In the genomic region with DNA sequence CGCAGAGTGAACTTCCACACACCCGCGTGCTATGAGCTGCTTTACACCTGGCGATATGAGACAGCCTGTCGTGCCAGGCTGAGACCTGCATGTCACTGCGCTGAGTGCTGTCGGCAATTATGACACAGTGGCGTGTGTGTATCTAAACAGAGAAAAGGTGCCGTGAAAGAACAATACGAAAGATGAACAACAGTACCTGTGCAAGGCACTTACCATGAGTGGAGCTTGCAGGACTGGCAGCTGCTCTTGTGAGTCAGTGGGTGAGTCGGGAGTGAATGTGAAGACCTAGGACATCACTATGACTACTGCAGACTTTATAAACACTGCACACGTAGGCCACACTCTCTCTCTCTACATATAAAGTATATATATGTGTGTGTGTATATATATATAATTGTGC, we compare ENCODE assay signal across 13 cellular contexts.
DNase-seq lines count a peak whose midpoint lies in the region; ATAC-seq and TF ChIP-seq lines count a peak whose summit lies in the region.
"Had no signal": no experiment of that assay in that cellular context is flagged by ENCODE, and none has a peak within 500 bp of the region (broad histone marks: within the 10 kb centered on the region; RNA-seq: fewer than 3 reads in every experiment).

No MANE protein-coding gene starts in this region.

- H3K36me3 Mint-ChIP-seq in T-helper 2 cell treated with Interferon-gamma antibody and Interleukin-4, amounts not matched to agents 5 μg/mL and 100 μg/mL, for 36 hours (ENCODE audit: low read depth), result peaks cover 2% of the 10 kb centered on the region
- no peaks in the 10 kb centered on the region for H3K36me3 Mint-ChIP-seq in activated naive CD4-positive, alpha-beta T cell treated with anti-CD3 and anti-CD28 coated beads for 36 hours (ENCODE audit: low read depth)
- no peaks in the 10 kb centered on the region for H3K36me3 Mint-ChIP-seq in T-cell

- H3K36me3 ChIP-seq in kidney epithelial cell (ENCODE audit: control insufficient read depth, insufficient read depth, low read length) (no peaks in the 10 kb centered on the region), SJCRH30 (no peaks in the 10 kb centered on the region)
- H3K36me3 ChIP-seq: pancreas had no signal

- no peak for TF ChIP-seq CTCF in kidney epithelial cell (IDR thresholded peaks at IDR 0.05; ENCODE audit: insufficient read depth, low read length, poor library complexity, severe bottlenecking)

- intact Hi-C loops in activated naive CD4-positive, alpha-beta T cell treated with anti-CD3 and anti-CD28 coated beads for 36 hours (cut with micrococcal nuclease), result loop anchor here (2.0 to 10.0 kb wide), 5 partner anchors 115 to 487 kb away; no protein-coding TSS in a partner anchor

- H3K4me1 Mint-ChIP-seq in T-helper 2 cell treated with Interferon-gamma antibody and Interleukin-4, amounts not matched to agents 5 μg/mL and 100 μg/mL, for 36 hours (ENCODE audit: low read depth), result peaks cover 61% of the 10 kb centered on the region
- H3K4me1 Mint-ChIP-seq in activated naive CD4-positive, alpha-beta T cell treated with anti-CD3 and anti-CD28 coated beads for 36 hours (ENCODE audit: low read depth), result peaks cover 69% of the 10 kb centered on the region
- peaks cover 27 to 63% (median 49%) of the 10 kb centered on the region in 3 donors for H3K4me1 Mint-ChIP-seq in T-cell

- no peaks in the 10 kb centered on the region for H3K27me3 Mint-ChIP-seq in T-helper 2 cell treated with Interferon-gamma antibody and Interleukin-4, amounts not matched to agents 5 μg/mL and 100 μg/mL, for 36 hours (ENCODE audit: low read depth)
- no peaks in the 10 kb centered on the region for H3K27me3 Mint-ChIP-seq in activated naive CD4-positive, alpha-beta T cell treated with anti-CD3 and anti-CD28 coated beads for 36 hours (ENCODE audit: low read depth)
- peaks cover 0 to 2% of the 10 kb centered on the region in 2 donors for H3K27me3 Mint-ChIP-seq in T-cell

- no peak overlapping the region for H3K4me3 Mint-ChIP-seq in T-helper 2 cell treated with Interferon-gamma antibody and Interleukin-4, amounts not matched to agents 5 μg/mL and 100 μg/mL, for 36 hours
- no peak overlapping the region for H3K4me3 Mint-ChIP-seq in activated naive CD4-positive, alpha-beta T cell treated with anti-CD3 and anti-CD28 coated beads for 36 hours
- H3K4me3 Mint-ChIP-seq in T-cell, result no peak overlapping the region

- no peak for ATAC-seq in T-cell (replicated peaks in 1 of 4)
- ATAC-seq: pancreas had no signal

- H3K9me3 Mint-ChIP-seq in T-helper 2 cell treated with Interferon-gamma antibody and Interleukin-4, amounts not matched to agents 5 μg/mL and 100 μg/mL, for 36 hours, result peaks cover 5% of the 10 kb centered on the region
- H3K9me3 Mint-ChIP-seq in activated naive CD4-positive, alpha-beta T cell treated with anti-CD3 and anti-CD28 coated beads for 36 hours, result no peaks in the 10 kb centered on the region
- no peaks in the 10 kb centered on the region for H3K9me3 Mint-ChIP-seq in T-cell

- peak overlapping the region; percentile 24 for H3K27ac Mint-ChIP-seq in T-helper 2 cell treated with Interferon-gamma antibody and Interleukin-4, amounts not matched to agents 5 μg/mL and 100 μg/mL, for 36 hours
- H3K27ac Mint-ChIP-seq in activated naive CD4-positive, alpha-beta T cell treated with anti-CD3 and anti-CD28 coated beads for 36 hours, result no peak overlapping the region
- peak overlapping the region in 1 of 2 donors; percentile 56 for H3K27ac Mint-ChIP-seq in T-cell

- no peaks in the 10 kb centered on the region; the same call in 1 of the 2 replicates for H3K4me1 ChIP-seq in SJCRH30
- H3K4me1 ChIP-seq: pancreas had no signal

- H3K4me3 ChIP-seq in kidney epithelial cell (ENCODE audit: low read depth, low read length), result no peak overlapping the region
- no peak overlapping the region for H3K4me3 ChIP-seq in SJCRH30
- H3K4me3 ChIP-seq: pancreas had no signal

- no peaks in the 10 kb centered on the region for H3K9me3 ChIP-seq in SJCRH30 (replicated peaks)
- H3K9me3 ChIP-seq: pancreas had no signal

- CTCF ChIA-PET in activated naive CD4-positive, alpha-beta T cell treated with anti-CD3 and anti-CD28 coated beads for 36 hours (lab: Charles Lee), result interaction anchor here (4.9 to 9.0 kb wide), 2 partner anchors 8 to 33 kb away, joined by 25 to 72 read pairs; no protein-coding TSS in a partner anchor
- CTCF ChIA-PET in T-cell (lab: Charles Lee), result no interaction called here

- DNase-seq in T-helper 2 cell treated with Interferon-gamma antibody and Interleukin-4, amounts not matched to agents 5 μg/mL and 100 μg/mL, for 36 hours (ENCODE audit: low spot score), result no peak
- no peak for DNase-seq in T-helper 2 cell
- peak; percentile 59 for DNase-seq in HPDE6-E6E7 (ENCODE audit: extremely low spot score)
- peak; percentile 65 for DNase-seq in activated naive CD4-positive, alpha-beta T cell treated with anti-CD3 and anti-CD28 coated beads for 36 hours
- DNase-seq in kidney epithelial cell (ENCODE audit: low read depth), result peak; percentile 41
- no peak for DNase-seq in SJCRH30
- DNase-seq in GM03348 (ENCODE audit: low spot score), result no peak
- DNase-seq in T-cell, result no peak
- DNase-seq: amniotic stem cell, dermis blood vessel endothelial cell, KBM-7, NCI-H2081, pancreas had no signal

- no peak overlapping the region for H3K27ac ChIP-seq in SJCRH30
- H3K27ac ChIP-seq: pancreas had no signal

- POLR2A ChIA-PET in T-cell (lab: Charles Lee), result no interaction called here

- H3K27me3 ChIP-seq in kidney epithelial cell (ENCODE audit: control insufficient read depth, insufficient read depth, low read length) (no peaks in the 10 kb centered on the region), SJCRH30 (no peaks in the 10 kb centered on the region)
- H3K27me3 ChIP-seq: pancreas had no signal

Comparison
In these comparisons a context has a peak if more than half of its experiments do, and no peak if none do; other contexts are left out.
1. DNase-seq: peak in HPDE6-E6E7 (single experiment), activated naive CD4-positive, alpha-beta T cell treated with anti-CD3 and anti-CD28 coated beads for 36 hours (single experiment) and kidney epithelial cell (single experiment); none in T-helper 2 cell treated with Interferon-gamma antibody and Interleukin-4, amounts not matched to agents 5 μg/mL and 100 μg/mL, for 36 hours (single experiment), T-helper 2 cell (0 of 5), SJCRH30 (0 of 2), GM03348 (single experiment) and T-cell (0 of 34).